Comparison of ENCODE assay signal across 16 cellular contexts in genomic region chr3:106379251-106379750, GRCh38.
"Had no signal": no experiment of that assay in that cellular context is flagged by ENCODE, and none has a peak within 500 bp of the region (broad histone marks: within the 10 kb centered on the region; RNA-seq: fewer than 3 reads in every experiment).

No MANE protein-coding gene starts in this region.

- H3K4me1 ChIP-seq: esophagus muscularis mucosa, pancreas, stomach, vagina had no signal

- H3K4me3 Mint-ChIP-seq: nephron, T-helper 17 cell had no signal

- ATAC-seq: activated naive CD4-positive, alpha-beta T cell treated with anti-CD3 and anti-CD28 coated beads, Interleukin-2, amount 50 U/mL, for 72 hours; pancreas; T-helper 17 cell had no signal

- H3K27me3 ChIP-seq: brain microvascular endothelial cell, esophagus muscularis mucosa, pancreas, stomach, vagina had no signal

- H3K4me3 ChIP-seq: esophagus muscularis mucosa, pancreas, stomach, thoracic aorta, vagina had no signal

- DNase-seq: activated effector memory CD4-positive, alpha-beta T cell treated with Interleukin-2 at 50 U/mL for 16 hours; activated T-cell treated with anti-CD3 and anti-CD28 coated beads, Interleukin-2, amount 50 U/mL, for 1 hour; amniotic stem cell; brain microvascular endothelial cell; mesenchymal stem cell; pancreas; retina; stimulated activated CD4-positive, alpha-beta T cell treated with anti-CD3 and anti-CD28 coated beads, Interleukin-15, amount 100 ng/mL, for 24 hours; stimulated activated CD4-positive, alpha-beta T cell treated with anti-CD3 and anti-CD28 coated beads, Interleukin-4, amount 100 ng/mL, for 24 hours; stomach; T-helper 17 cell had no signal

- H3K27ac ChIP-seq: brain microvascular endothelial cell, esophagus muscularis mucosa, pancreas, stomach, thoracic aorta, vagina had no signal

- H3K27ac Mint-ChIP-seq: activated naive CD4-positive, alpha-beta T cell treated with anti-CD3 and anti-CD28 coated beads, Interleukin-2, amount 50 U/mL, for 72 hours; T-helper 17 cell had no signal

- H3K27me3 Mint-ChIP-seq: T-helper 17 cell had no signal

- H3K9me3 Mint-ChIP-seq: activated naive CD4-positive, alpha-beta T cell treated with anti-CD3 and anti-CD28 coated beads, Interleukin-2, amount 50 U/mL, for 72 hours; nephron had no signal

- H3K4me1 Mint-ChIP-seq: T-helper 17 cell had no signal

- H3K36me3 Mint-ChIP-seq: activated naive CD4-positive, alpha-beta T cell treated with anti-CD3 and anti-CD28 coated beads, Interleukin-2, amount 50 U/mL, for 72 hours had no signal

- H3K9me3 ChIP-seq: esophagus muscularis mucosa, pancreas, stomach, thoracic aorta, vagina had no signal

- H3K36me3 ChIP-seq: brain microvascular endothelial cell, esophagus muscularis mucosa, pancreas, stomach, thoracic aorta, vagina had no signal
